1 cellular context compared by ENCODE assay signal in the genomic region with DNA sequence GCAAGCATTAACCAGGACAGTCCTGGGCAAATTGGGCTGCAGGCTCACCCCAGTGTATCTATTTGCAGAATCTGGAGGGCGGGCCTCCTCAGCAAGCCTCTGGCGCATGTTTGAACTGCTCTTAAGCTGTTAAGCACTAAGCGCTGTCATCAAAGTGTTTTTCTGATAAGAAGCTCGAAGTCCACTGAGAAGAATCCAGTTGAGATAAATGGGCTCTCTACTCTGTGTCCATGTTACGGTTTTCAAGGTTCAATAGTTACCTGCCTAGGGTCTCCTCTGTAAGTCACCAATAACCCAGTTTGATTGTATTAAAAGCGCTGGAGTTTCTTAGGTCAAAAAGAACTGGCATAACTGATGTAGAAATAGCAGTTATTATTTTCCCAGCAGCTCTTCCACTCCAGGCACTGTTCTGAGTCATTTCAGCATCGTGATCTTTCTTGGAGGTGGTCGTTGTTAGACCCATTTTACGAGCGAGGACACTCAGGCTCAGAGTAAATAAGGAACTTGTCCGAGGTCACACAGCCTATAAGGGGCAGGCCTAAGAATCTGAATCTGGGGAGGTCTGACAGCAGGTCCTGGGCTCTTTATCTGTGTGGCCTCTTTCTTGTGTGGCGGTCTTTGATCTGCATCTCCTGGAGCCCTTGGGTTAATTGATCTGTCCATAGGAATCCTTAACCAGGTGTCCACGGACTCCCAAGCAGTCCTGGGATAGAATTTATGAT.
A peak's percentile ranks its signal among the peaks of the same experiment; 100 is the strongest.
TF ChIP-seq lines count a peak whose summit lies in the region.

No MANE protein-coding gene starts in this region.

TF ChIP-seq in HepG2, 621 proteins besides CTCF, POLR2A, EP300 and RAD21 (continued from another document and continues in another):
- no peak; the same call in 1 of the 2 replicates for TF ChIP-seq ZNF317 (CRISPR knock-in tag; IDR thresholded peaks at IDR 0.05)
- peak; percentile 94 for TF ChIP-seq AKAP8 (CRISPR knock-in tag; IDR thresholded peaks at IDR 0.05)
- TF ChIP-seq TCF12 (IDR thresholded peaks at IDR 0.05), result no peak
- TF ChIP-seq TCF12 (CRISPR knock-in tag; IDR thresholded peaks at IDR 0.05), result peak; percentile 82; the same call in 1 of the 2 replicates
- no peak for TF ChIP-seq KIAA2018 (CRISPR knock-in tag; IDR thresholded peaks at IDR 0.05; ENCODE audit: borderline replicate concordance)
- TF ChIP-seq SMARCE1 (IDR thresholded peaks at IDR 0.05; ENCODE audit: borderline replicate concordance), result no peak
- TF ChIP-seq MEF2D (CRISPR knock-in tag; IDR thresholded peaks at IDR 0.05), result peak; percentile 96
- 0 out of 2 replicates have a peak, but pooled peaks have one; percentile 39 for TF ChIP-seq SNAI1 (CRISPR knock-in tag; IDR thresholded peaks at IDR 0.05; ENCODE audit: borderline replicate concordance)
- TF ChIP-seq U2AF2 (IDR thresholded peaks at IDR 0.05; ENCODE audit: low read depth, low read length), result no peak
- no peak for TF ChIP-seq SMAD1 (CRISPR knock-in tag; IDR thresholded peaks at IDR 0.05; ENCODE audit: borderline replicate concordance, low read depth)
- TF ChIP-seq, protein P1, sequence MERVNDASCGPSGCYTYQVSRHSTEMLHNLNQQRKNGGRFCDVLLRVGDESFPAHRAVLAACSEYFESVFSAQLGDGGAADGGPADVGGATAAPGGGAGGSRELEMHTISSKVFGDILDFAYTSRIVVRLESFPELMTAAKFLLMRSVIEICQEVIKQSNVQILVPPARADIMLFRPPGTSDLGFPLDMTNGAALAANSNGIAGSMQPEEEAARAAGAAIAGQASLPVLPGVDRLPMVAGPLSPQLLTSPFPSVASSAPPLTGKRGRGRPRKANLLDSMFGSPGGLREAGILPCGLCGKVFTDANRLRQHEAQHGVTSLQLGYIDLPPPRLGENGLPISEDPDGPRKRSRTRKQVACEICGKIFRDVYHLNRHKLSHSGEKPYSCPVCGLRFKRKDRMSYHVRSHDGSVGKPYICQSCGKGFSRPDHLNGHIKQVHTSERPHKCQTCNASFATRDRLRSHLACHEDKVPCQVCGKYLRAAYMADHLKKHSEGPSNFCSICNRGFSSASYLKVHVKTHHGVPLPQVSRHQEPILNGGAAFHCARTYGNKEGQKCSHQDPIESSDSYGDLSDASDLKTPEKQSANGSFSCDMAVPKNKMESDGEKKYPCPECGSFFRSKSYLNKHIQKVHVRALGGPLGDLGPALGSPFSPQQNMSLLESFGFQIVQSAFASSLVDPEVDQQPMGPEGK (CRISPR knock-in tag; IDR thresholded peaks at IDR 0.05), result peak; percentile 80
- peak; percentile 43 for TF ChIP-seq JARID2 (CRISPR knock-in tag; IDR thresholded peaks at IDR 0.05; ENCODE audit: insufficient replicate concordance)
- peak; percentile 99 for TF ChIP-seq SALL1 (CRISPR knock-in tag; IDR thresholded peaks at IDR 0.05)
- peak; percentile 99 for TF ChIP-seq HNF4A (CRISPR knock-in tag; IDR thresholded peaks at IDR 0.05)
- no peak for TF ChIP-seq ATAD3A (CRISPR knock-in tag; IDR thresholded peaks at IDR 0.05)
- no peak; the same call in 1 of the 2 replicates for TF ChIP-seq YEATS2 (CRISPR knock-in tag; IDR thresholded peaks at IDR 0.05; ENCODE audit: borderline replicate concordance)
- 0 out of 2 replicates have a peak, but pooled peaks have one; percentile 64 for TF ChIP-seq ZFP36L1 (CRISPR knock-in tag; IDR thresholded peaks at IDR 0.05)
- no peak for TF ChIP-seq MTA3 (CRISPR knock-in tag; IDR thresholded peaks at IDR 0.05)
- peak; percentile 94 for TF ChIP-seq CBX5 (CRISPR knock-in tag; IDR thresholded peaks at IDR 0.05; ENCODE audit: borderline replicate concordance)
- no peak for TF ChIP-seq AGO2 (optimal IDR thresholded peaks at IDR 0.05; ENCODE audit: low read depth, low read length)
- TF ChIP-seq CERS6 (CRISPR knock-in tag; IDR thresholded peaks at IDR 0.05), result no peak
- TF ChIP-seq ZNF264 (CRISPR knock-in tag; IDR thresholded peaks at IDR 0.05), result peak; percentile 29; the same call in 1 of the 2 replicates
- TF ChIP-seq RARA (CRISPR knock-in tag; IDR thresholded peaks at IDR 0.05), result peak; percentile 86
- peak; percentile 95 for TF ChIP-seq PPARG (CRISPR knock-in tag; conservative IDR thresholded peaks at IDR 0.05)
- TF ChIP-seq ZNF24 (IDR thresholded peaks at IDR 0.05), result peak; percentile 69; the same call in 1 of the 2 replicates
- TF ChIP-seq ZNF883 (CRISPR knock-in tag; IDR thresholded peaks at IDR 0.05; ENCODE audit: not compliant biosample characterization), result no peak
- TF ChIP-seq SIX1 (CRISPR knock-in tag; IDR thresholded peaks at IDR 0.05; ENCODE audit: borderline replicate concordance), result peak; percentile 86
- peak; percentile 94 for TF ChIP-seq FOXO1 (CRISPR knock-in tag; IDR thresholded peaks at IDR 0.05)
- peak; percentile 88 for TF ChIP-seq SAP130 (CRISPR knock-in tag; IDR thresholded peaks at IDR 0.05; ENCODE audit: low read depth)
- no peak for TF ChIP-seq ARHGAP35 (CRISPR knock-in tag; IDR thresholded peaks at IDR 0.05; ENCODE audit: borderline replicate concordance)
- peak; percentile 95; the same call in 1 of the 2 replicates for TF ChIP-seq FOXJ3 (CRISPR knock-in tag; IDR thresholded peaks at IDR 0.05; ENCODE audit: borderline replicate concordance)
- TF ChIP-seq SALL2 (CRISPR knock-in tag; IDR thresholded peaks at IDR 0.05), result no peak
- no peak for TF ChIP-seq ZNF839 (CRISPR knock-in tag; IDR thresholded peaks at IDR 0.05; ENCODE audit: borderline replicate concordance)
- no peak; the same call in 1 of the 2 replicates for TF ChIP-seq NAIF1 (CRISPR knock-in tag; IDR thresholded peaks at IDR 0.05; ENCODE audit: borderline replicate concordance)
- no peak; the same call in 1 of the 2 replicates for TF ChIP-seq JDP2 (CRISPR knock-in tag; IDR thresholded peaks at IDR 0.05; ENCODE audit: borderline replicate concordance)
- no peak for TF ChIP-seq KLF6 (CRISPR knock-in tag; IDR thresholded peaks at IDR 0.05)
- no peak for TF ChIP-seq ZNF207 (IDR thresholded peaks at IDR 0.05; ENCODE audit: borderline replicate concordance)
- peak; percentile 85; the same call in 1 of the 2 replicates for TF ChIP-seq MIXL1 (CRISPR knock-in tag; IDR thresholded peaks at IDR 0.05)
- no peak for TF ChIP-seq CBX2 (IDR thresholded peaks at IDR 0.05; ENCODE audit: low read depth, low read length)
- no peak for TF ChIP-seq CBX2 (CRISPR knock-in tag; IDR thresholded peaks at IDR 0.05; ENCODE audit: low read depth)
- no peak for TF ChIP-seq POLR2AphosphoS2 (IDR thresholded peaks at IDR 0.05; ENCODE audit: low read depth, low read length)
- TF ChIP-seq ZFP82 (CRISPR knock-in tag; IDR thresholded peaks at IDR 0.05; ENCODE audit: borderline replicate concordance), result no peak
- no peak for TF ChIP-seq ZNF800 (CRISPR knock-in tag; IDR thresholded peaks at IDR 0.05)
- TF ChIP-seq RARG (CRISPR knock-in tag; IDR thresholded peaks at IDR 0.05; ENCODE audit: low read depth), result no peak
- TF ChIP-seq, protein P2, sequence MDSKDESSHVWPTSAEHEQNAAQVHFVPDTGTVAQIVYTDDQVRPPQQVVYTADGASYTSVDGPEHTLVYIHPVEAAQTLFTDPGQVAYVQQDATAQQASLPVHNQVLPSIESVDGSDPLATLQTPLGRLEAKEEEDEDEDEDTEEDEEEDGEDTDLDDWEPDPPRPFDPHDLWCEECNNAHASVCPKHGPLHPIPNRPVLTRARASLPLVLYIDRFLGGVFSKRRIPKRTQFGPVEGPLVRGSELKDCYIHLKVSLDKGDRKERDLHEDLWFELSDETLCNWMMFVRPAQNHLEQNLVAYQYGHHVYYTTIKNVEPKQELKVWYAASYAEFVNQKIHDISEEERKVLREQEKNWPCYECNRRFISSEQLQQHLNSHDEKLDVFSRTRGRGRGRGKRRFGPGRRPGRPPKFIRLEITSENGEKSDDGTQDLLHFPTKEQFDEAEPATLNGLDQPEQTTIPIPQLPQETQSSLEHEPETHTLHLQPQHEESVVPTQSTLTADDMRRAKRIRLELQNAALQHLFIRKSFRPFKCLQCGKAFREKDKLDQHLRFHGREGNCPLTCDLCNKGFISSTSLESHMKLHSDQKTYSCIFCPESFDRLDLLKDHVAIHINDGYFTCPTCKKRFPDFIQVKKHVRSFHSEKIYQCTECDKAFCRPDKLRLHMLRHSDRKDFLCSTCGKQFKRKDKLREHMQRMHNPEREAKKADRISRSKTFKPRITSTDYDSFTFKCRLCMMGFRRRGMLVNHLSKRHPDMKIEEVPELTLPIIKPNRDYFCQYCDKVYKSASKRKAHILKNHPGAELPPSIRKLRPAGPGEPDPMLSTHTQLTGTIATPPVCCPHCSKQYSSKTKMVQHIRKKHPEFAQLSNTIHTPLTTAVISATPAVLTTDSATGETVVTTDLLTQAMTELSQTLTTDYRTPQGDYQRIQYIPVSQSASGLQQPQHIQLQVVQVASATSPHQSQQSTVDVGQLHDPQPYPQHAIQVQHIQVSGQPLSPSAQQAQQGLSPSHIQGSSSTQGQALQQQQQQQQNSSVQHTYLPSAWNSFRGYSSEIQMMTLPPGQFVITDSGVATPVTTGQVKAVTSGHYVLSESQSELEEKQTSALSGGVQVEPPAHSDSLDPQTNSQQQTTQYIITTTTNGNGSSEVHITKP (CRISPR knock-in tag; IDR thresholded peaks at IDR 0.05; ENCODE audit: low read depth), result 0 out of 2 replicates have a peak, but pooled peaks have one; percentile 15
- TF ChIP-seq HNRNPLL (IDR thresholded peaks at IDR 0.05; ENCODE audit: low read depth, low read length, poor library complexity, severe bottlenecking), result no peak
